In genomic region chr15:37581866-37582532, GRCh38 we compare ENCODE assay signal across 15 cellular contexts.
A peak's percentile ranks its signal among the peaks of the same experiment; 100 is the strongest.
DNase-seq lines count a peak whose midpoint lies in the region; ATAC-seq, FAIRE-seq and TF ChIP-seq lines count a peak whose summit lies in the region.
"Had no signal": no experiment of that assay in that cellular context is flagged by ENCODE, and none has a peak within 500 bp of the region (broad histone marks: within the 10 kb centered on the region; RNA-seq: fewer than 3 reads in every experiment).

No MANE protein-coding gene starts in this region.

- FAIRE-seq in small intestine (lab: Jason Lieb, UNC): no peak
- FAIRE-seq: A204.1, GM12878 had no signal

- no peaks in the 10 kb centered on the region for H3K36me3 Mint-ChIP-seq in endodermal cell (ENCODE audit: low read depth)
- H3K36me3 Mint-ChIP-seq: CD4-positive, alpha-beta memory T cell had no signal

- H3K9me3 ChIP-seq in RWPE2 (ENCODE audit: severe bottlenecking) (no peaks in the 10 kb centered on the region), endodermal cell (ENCODE audit: control insufficient read depth, low read length) (peaks cover 9% of the 10 kb centered on the region), neuronal stem cell (replicated peaks in 1 of 2; ENCODE audit: control insufficient read depth in 2 of 2, insufficient read depth in 1 of 2, low read depth in 1 of 2, low read length in 2 of 2) (peaks cover 2 to 5% of the 10 kb centered on the region in 2 donors), esophagus squamous epithelium (peaks cover 0 to 20% (median 11%) of the 10 kb centered on the region in 3 donors), small intestine (ENCODE audit: control insufficient read depth, low read depth) (peaks cover 4% of the 10 kb centered on the region)

- no peak overlapping the region for H2AK5ac ChIP-seq in neuronal stem cell (ENCODE audit: low read depth, low read length)

- H3K27ac Mint-ChIP-seq in endodermal cell: no peak overlapping the region
- H3K27ac Mint-ChIP-seq: B cell; CD4-positive, alpha-beta memory T cell had no signal

- H3K18ac ChIP-seq in neuronal stem cell (ENCODE audit: low read length): peak overlapping the region; percentile 58

- H3K4me1 ChIP-seq in RWPE2 (ENCODE audit: insufficient read depth, poor library complexity, severe bottlenecking): no peaks in the 10 kb centered on the region
- no peaks in the 10 kb centered on the region for H3K4me1 ChIP-seq in endodermal cell (ENCODE audit: control insufficient read depth, insufficient read depth, low read length)
- peaks cover 0 to 2% of the 10 kb centered on the region in 2 donors for H3K4me1 ChIP-seq in neuronal stem cell (ENCODE audit: control insufficient read depth in 2 of 2, insufficient read depth in 1 of 2, low read depth in 1 of 2, low read length in 2 of 2)
- peaks cover 0 to 5% (median 0%) of the 10 kb centered on the region in 3 donors for H3K4me1 ChIP-seq in esophagus squamous epithelium
- H3K4me1 ChIP-seq in small intestine (ENCODE audit: control insufficient read depth in 2 of 2, insufficient read depth in 1 of 2, low read depth in 1 of 2, low read length in 1 of 2): no peaks in the 10 kb centered on the region

- no peak overlapping the region for H3K4me2 ChIP-seq in neuronal stem cell (ENCODE audit: insufficient read depth, low read length, poor library complexity, severe bottlenecking)

- no peak overlapping the region for H2BK12ac ChIP-seq in neuronal stem cell (ENCODE audit: low read length)

- no peak overlapping the region for H2AFZ ChIP-seq in neuronal stem cell (ENCODE audit: low read length)
- H2AFZ ChIP-seq: GM23248 had no signal

- H3K27me3 ChIP-seq in RWPE2 (ENCODE audit: insufficient read depth, poor library complexity, severe bottlenecking): peaks cover 29% of the 10 kb centered on the region
- no peaks in the 10 kb centered on the region for H3K27me3 ChIP-seq in endodermal cell (ENCODE audit: control insufficient read depth, insufficient read depth, low read length, poor library complexity, severe bottlenecking)
- H3K27me3 ChIP-seq in neuronal stem cell (ENCODE audit: control insufficient read depth in 3 of 3, insufficient read depth in 3 of 3, low read depth in 1 of 3, low read length in 3 of 3): no peaks in the 10 kb centered on the region
- no peaks in the 10 kb centered on the region for H3K27me3 ChIP-seq in esophagus squamous epithelium
- H3K27me3 ChIP-seq in small intestine (ENCODE audit: control insufficient read depth in 2 of 2, insufficient read depth in 2 of 2, low read length in 2 of 2): no peaks in the 10 kb centered on the region

- H3K36me3 ChIP-seq in RWPE2 (ENCODE audit: low read depth): no peaks in the 10 kb centered on the region
- no peaks in the 10 kb centered on the region for H3K36me3 ChIP-seq in endodermal cell (ENCODE audit: control insufficient read depth, insufficient read depth, low read length)
- no peaks in the 10 kb centered on the region for H3K36me3 ChIP-seq in neuronal stem cell (replicated peaks in 1 of 2; ENCODE audit: control insufficient read depth in 2 of 2, insufficient read depth in 2 of 2, low read length in 2 of 2)
- no peaks in the 10 kb centered on the region for H3K36me3 ChIP-seq in esophagus squamous epithelium
- H3K36me3 ChIP-seq in small intestine (ENCODE audit: control insufficient read depth in 2 of 2, insufficient read depth in 2 of 2, low read length in 2 of 2): no peaks in the 10 kb centered on the region
- H3K36me3 ChIP-seq: HAP-1 had no signal

- no peak overlapping the region for H2BK15ac ChIP-seq in neuronal stem cell (ENCODE audit: low read length)

- H4K91ac ChIP-seq in neuronal stem cell (ENCODE audit: low read depth, low read length, poor library complexity): no peak overlapping the region

- H3K23ac ChIP-seq in neuronal stem cell (ENCODE audit: low read depth, low read length, poor library complexity): peak overlapping the region; percentile 46

- peaks cover 14% of the 10 kb centered on the region for H3K9me3 Mint-ChIP-seq in endodermal cell

- H3K9ac ChIP-seq in endodermal cell (ENCODE audit: extremely low read depth, low read length, poor library complexity, severe bottlenecking): no peak overlapping the region
- no peak overlapping the region for H3K9ac ChIP-seq in neuronal stem cell (ENCODE audit: low read depth, low read length, poor library complexity)
- H3K9ac ChIP-seq: GM23248 had no signal

- H3K4me1 Mint-ChIP-seq in endodermal cell: peaks cover 5% of the 10 kb centered on the region
- H3K4me1 Mint-ChIP-seq: B cell; CD4-positive, alpha-beta memory T cell had no signal

- no peak overlapping the region for H2BK120ac ChIP-seq in neuronal stem cell (ENCODE audit: low read depth, low read length)

- H3K4me3 ChIP-seq in RWPE2 (ENCODE audit: severe bottlenecking) (no peak overlapping the region), endodermal cell (ENCODE audit: low read length) (no peak overlapping the region), neuronal stem cell (ENCODE audit: low read length in 2 of 2) (no peak overlapping the region), esophagus squamous epithelium (no peak overlapping the region), small intestine (ENCODE audit: low read depth in 1 of 2, low read length in 2 of 2) (no peak overlapping the region)
- H3K4me3 ChIP-seq: GM12878, GM23248, HAP-1 had no signal

- H3K79me1 ChIP-seq in neuronal stem cell (ENCODE audit: low read depth, low read length): no peaks in the 10 kb centered on the region

- H3K27ac ChIP-seq in RWPE2 (ENCODE audit: poor library complexity, severe bottlenecking): no peak overlapping the region
- H3K27ac ChIP-seq in endodermal cell (ENCODE audit: low read depth, low read length): no peak overlapping the region
- H3K27ac ChIP-seq in neuronal stem cell (replicated peaks; ENCODE audit: low read length): no peak overlapping the region
- no peak overlapping the region for H3K27ac ChIP-seq in esophagus squamous epithelium
- H3K27ac ChIP-seq in small intestine (ENCODE audit: low read depth in 1 of 2, low read length in 1 of 2): no peak overlapping the region
- H3K27ac ChIP-seq: GM23248 had no signal

- TF ChIP-seq POLR2A in esophagus squamous epithelium (IDR thresholded peaks at IDR 0.05): no peak

- no peak overlapping the region for H3K4me3 Mint-ChIP-seq in endodermal cell
- H3K4me3 Mint-ChIP-seq: B cell; CD4-positive, alpha-beta memory T cell had no signal

- H3K27me3 Mint-ChIP-seq in endodermal cell (ENCODE audit: insufficient read depth): no peaks in the 10 kb centered on the region
- H3K27me3 Mint-ChIP-seq: B cell; CD4-positive, alpha-beta memory T cell had no signal

- no peak overlapping the region for H4K8ac ChIP-seq in neuronal stem cell (ENCODE audit: low read depth, low read length)

- DNase-seq in RWPE2 (ENCODE audit: low spot score) (peak; percentile 59), endodermal cell (peak; percentile 54), neuronal stem cell (ENCODE audit: low spot score) (no peak), esophagus squamous epithelium (lab: John Stamatoyannopoulos, UW) (no peak), small intestine (no peak), NCI-H1092 (lab: John Stamatoyannopoulos, UW) (no peak)
- DNase-seq in stimulated activated CD4-positive, alpha-beta T cell treated with anti-CD3 and anti-CD28 coated beads, Interleukin-4, amount 100 ng/mL, for 1 hour: no peak
- DNase-seq: C1 segment of cervical spinal cord; CD4-positive, alpha-beta memory T cell; DMS79; GM23248 had no signal

- TF ChIP-seq CTCF in RWPE2 (IDR thresholded peaks at IDR 0.05; ENCODE audit: poor library complexity, severe bottlenecking): no peak
- TF ChIP-seq CTCF in endodermal cell (conservative IDR thresholded peaks at IDR 0.05): no peak
- TF ChIP-seq CTCF in esophagus squamous epithelium (IDR thresholded peaks at IDR 0.05): no peak

- no peak overlapping the region for H3K4ac ChIP-seq in neuronal stem cell (ENCODE audit: low read length)

- no peak overlapping the region for H3K14ac ChIP-seq in neuronal stem cell (ENCODE audit: low read length)

- no peak overlapping the region for H2BK5ac ChIP-seq in neuronal stem cell (ENCODE audit: low read length)

- intact Hi-C loops in esophagus squamous epithelium (cut with DNase I): no loop called here

- no peak for ATAC-seq in RWPE2 (ENCODE audit: low read depth)
- ATAC-seq: GM12878 had no signal

- WGBS in endodermal cell (ENCODE audit: insufficient coverage in 1 of 2, insufficient read length in 1 of 2), 2 experiments: 92 to 98% methylated on average over 5 to 25 of the region's 25 CpGs
- WGBS in neuronal stem cell (ENCODE audit: extremely low coverage in 2 of 2, insufficient read length in 2 of 2, insufficient replicate concordance in 1 of 2), 2 donors: no CpG with 5 or more reads among the region's 25 CpGs
- 78 to 89% methylated on average over 6 to 11 of the region's 25 CpGs for WGBS in esophagus squamous epithelium, 2 donors
- 88 to 92% (median 89%) methylated on average over 24 to 25 of the region's 25 CpGs for WGBS in small intestine, 3 donors

Comparison
In these comparisons a context has a peak if more than half of its experiments do, and no peak if none do; other contexts are left out.
1. DNase-seq: peak in RWPE2 (single experiment) and endodermal cell (single experiment); none in neuronal stem cell (single experiment), stimulated activated CD4-positive, alpha-beta T cell treated with anti-CD3 and anti-CD28 coated beads, Interleukin-4, amount 100 ng/mL, for 1 hour (single experiment), esophagus squamous epithelium (single experiment), small intestine (single experiment) and NCI-H1092 (single experiment).